In the genomic region with DNA sequence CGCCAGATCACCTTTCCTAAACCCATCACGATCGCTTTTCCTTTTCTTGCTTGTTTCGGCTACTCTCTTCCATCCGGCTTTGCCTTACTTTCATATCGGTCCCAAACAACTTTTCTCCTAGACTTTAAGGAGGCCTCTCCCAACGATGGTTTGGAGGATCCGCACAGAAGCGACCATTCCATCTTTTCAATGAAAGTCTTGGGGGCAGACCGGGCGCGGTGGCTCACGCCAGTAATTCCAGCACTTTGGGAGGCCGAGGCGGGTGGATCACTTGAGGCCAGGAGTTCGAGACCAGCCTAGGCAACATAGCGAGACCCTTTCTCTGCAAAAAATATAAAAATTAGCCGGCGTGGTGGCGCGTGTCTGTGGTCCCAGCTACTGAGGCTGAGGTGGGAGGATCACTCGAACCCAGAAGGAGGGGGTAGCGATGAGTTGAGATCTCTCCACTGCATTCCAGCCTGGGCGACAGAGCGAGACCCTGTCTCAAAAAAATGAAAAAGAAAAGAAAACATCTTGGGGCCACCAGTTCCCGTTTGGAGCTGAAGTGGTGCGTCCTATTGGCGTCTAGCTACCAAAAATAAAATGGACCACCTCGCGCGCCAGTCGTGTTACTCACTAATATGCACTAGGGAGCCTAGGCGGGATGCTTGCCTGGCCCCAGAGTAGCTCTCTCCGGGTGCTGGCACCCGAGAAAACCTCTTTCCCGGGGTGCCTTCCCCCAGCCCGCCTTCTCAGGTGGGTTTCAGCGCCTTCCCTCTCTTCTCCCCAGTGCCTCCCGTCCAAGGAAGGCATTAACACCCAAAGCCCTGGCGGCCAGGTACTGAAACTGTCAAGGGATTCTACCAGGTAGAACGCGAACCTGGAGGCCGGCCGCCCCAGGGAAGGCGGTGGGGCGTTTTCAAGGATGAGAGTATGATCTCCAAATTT, we compare ENCODE assay signal across 8 cellular contexts. TPM values are rescaled to one million over a fixed set of nuclear protein-coding genes. Genes with fewer than 3 reads are reported as not detected.
DNase-seq lines count a peak whose midpoint lies in the region; ATAC-seq lines count a peak whose summit lies in the region.

No MANE protein-coding gene starts in this region.

- 2% methylated on average over 46 of the region's 46 CpGs for WGBS in right cardiac atrium

- H3K27ac ChIP-seq in right cardiac atrium (ENCODE audit: low read length), result peak overlapping the region; percentile 76

- DNase-seq in NCI-H2227 (lab: John Stamatoyannopoulos, UW; ENCODE audit: unreplicated experiment) (peak; percentile 2), NCI-H2227 treated with DMSO at 0.1 percent for 48 hours (lab: John Stamatoyannopoulos, UW) (no peak), SK-N-DZ (ENCODE audit: low spot score) (peak; percentile 23), right cardiac atrium (peak; percentile 30 to 71 (median 48)), skeletal muscle cell (ENCODE audit: low read depth) (no peak)

- H3K27ac Mint-ChIP-seq in activated naive CD8-positive, alpha-beta T cell, result peak overlapping the region; percentile 97

- H3K36me3 Mint-ChIP-seq in activated naive CD8-positive, alpha-beta T cell, result no peaks in the 10 kb centered on the region

- no peaks in the 10 kb centered on the region for H3K27me3 ChIP-seq in right cardiac atrium (ENCODE audit: control insufficient read depth, insufficient read depth)

- no peaks in the 10 kb centered on the region for H3K9me3 Mint-ChIP-seq in activated naive CD8-positive, alpha-beta T cell (ENCODE audit: low read depth)

- peak overlapping the region; percentile 77 for H3K4me3 ChIP-seq in right cardiac atrium (ENCODE audit: low read length)
- peak overlapping the region; percentile 86 for H3K4me3 ChIP-seq in skeletal muscle cell (ENCODE audit: low read depth, low read length)

- ATAC-seq in HG03432 (IDR thresholded peaks at IDR 0.05; ENCODE audit: unreplicated experiment) (peak; percentile 31), right cardiac atrium (peak in 1 of 2 donors; percentile 49), GM18519 (IDR thresholded peaks at IDR 0.05; ENCODE audit: low FRiP score, unreplicated experiment) (no peak)

- peak overlapping the region; percentile 94 for H3K4me3 Mint-ChIP-seq in activated naive CD8-positive, alpha-beta T cell

- peaks cover 37% of the 10 kb centered on the region for H3K4me1 Mint-ChIP-seq in activated naive CD8-positive, alpha-beta T cell (ENCODE audit: low read depth)

- peaks cover 4% of the 10 kb centered on the region for H3K4me1 ChIP-seq in right cardiac atrium (ENCODE audit: control insufficient read depth, insufficient read depth, low read length)

- peaks cover 5% of the 10 kb centered on the region for H3K27me3 Mint-ChIP-seq in activated naive CD8-positive, alpha-beta T cell

- H3K9me3 ChIP-seq in right cardiac atrium (ENCODE audit: control insufficient read depth, low read length), result no peaks in the 10 kb centered on the region

- intact Hi-C loops in right cardiac atrium (cut with DNase I), result loop anchor here in 3 of 4 donors (5.0 kb wide), 1 partner anchor 62 kb away; no protein-coding TSS in a partner anchor

RNA-seq across cellular contexts. Expression of a gene that starts 0.8 kb away (rescaled TPM):
- polyA plus RNA-seq in SK-N-DZ (2014; cell fraction: cytosol; rRNA removed), result 15.5 and 24.3 TPM in 2 replicates
- polyA plus RNA-seq in SK-N-DZ (2014; cell fraction: nucleus; rRNA removed), result 10.1 and 13.1 TPM in 2 replicates
- 10 to 100 TPM; 20.8 to 28.0 (median 24.8) TPM for total RNA-seq in right cardiac atrium
- 19.0 TPM for polyA plus RNA-seq in right cardiac atrium

Comparison
In these comparisons a context has a peak if more than half of its experiments do, and no peak if none do; other contexts are left out.
1. DNase-seq: peak in NCI-H2227 (single experiment), SK-N-DZ (single experiment) and right cardiac atrium (3 of 3); none in NCI-H2227 treated with DMSO at 0.1 percent for 48 hours (single experiment) and skeletal muscle cell (single experiment).